In genomic region chr6:129709909-129710721, GRCh38 we compare ENCODE assay signal across 8 cellular contexts. TPM values are rescaled to one million over a fixed set of nuclear protein-coding genes. Genes with fewer than 3 reads are reported as not detected.
DNase-seq lines count a peak whose midpoint lies in the region; ATAC-seq and TF ChIP-seq lines count a peak whose summit lies in the region.

A gene with protein sequence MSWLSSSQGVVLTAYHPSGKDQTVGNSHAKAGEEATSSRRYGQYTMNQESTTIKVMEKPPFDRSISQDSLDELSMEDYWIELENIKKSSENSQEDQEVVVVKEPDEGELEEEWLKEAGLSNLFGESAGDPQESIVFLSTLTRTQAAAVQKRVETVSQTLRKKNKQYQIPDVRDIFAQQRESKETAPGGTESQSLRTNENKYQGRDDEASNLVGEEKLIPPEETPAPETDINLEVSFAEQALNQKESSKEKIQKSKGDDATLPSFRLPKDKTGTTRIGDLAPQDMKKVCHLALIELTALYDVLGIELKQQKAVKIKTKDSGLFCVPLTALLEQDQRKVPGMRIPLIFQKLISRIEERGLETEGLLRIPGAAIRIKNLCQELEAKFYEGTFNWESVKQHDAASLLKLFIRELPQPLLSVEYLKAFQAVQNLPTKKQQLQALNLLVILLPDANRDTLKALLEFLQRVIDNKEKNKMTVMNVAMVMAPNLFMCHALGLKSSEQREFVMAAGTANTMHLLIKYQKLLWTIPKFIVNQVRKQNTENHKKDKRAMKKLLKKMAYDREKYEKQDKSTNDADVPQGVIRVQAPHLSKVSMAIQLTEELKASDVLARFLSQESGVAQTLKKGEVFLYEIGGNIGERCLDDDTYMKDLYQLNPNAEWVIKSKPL (minus strand): TSS chr6:129710177. CDS start chr6:129710136, 41 bp downstream.

- peak within 1 kb of the TSS; percentile 81 to 97 for H3K4me3 ChIP-seq in CD4-positive, alpha-beta memory T cell (ENCODE audit: low read length in 2 of 2)
- H3K4me3 ChIP-seq in Panc1 (ENCODE audit: low read depth in 2 of 2, low read length in 2 of 2) (peak within 1 kb of the TSS; percentile 63 to 72), fibroblast of lung (replicated peaks in 1 of 4; ENCODE audit: control extremely low read depth in 1 of 4, insufficient read depth in 1 of 4, low read depth in 3 of 4, low read length in 4 of 4) (peak within 1 kb of the TSS; percentile 54 to 93 (median 88))

- H3K4me3 Mint-ChIP-seq in CD4-positive, alpha-beta memory T cell, result peak within 1 kb of the TSS; percentile 95 to 99 (median 98)
- peak within 1 kb of the TSS; percentile 96 for H3K4me3 Mint-ChIP-seq in activated T-helper 1 cell treated with anti-CD3 and anti-CD28 coated beads, Interleukin-12 subunit alpha, Interleukin-12 subunit beta, Interleukin-2, Interleukin-4 antibody, amounts not matched to agents 30 ng/mL and 10 ng/mL and 1 ng/mL, durations not matched to agents 14 hours and 24 hours and 36 hours
- peak within 1 kb of the TSS; percentile 83 to 98 (median 94) for H3K4me3 Mint-ChIP-seq in naive thymus-derived CD8-positive, alpha-beta T cell

- BruUV-seq in Panc1 (replicated peaks; lab: Mats Ljungman, UMichigan), result no TSS peak

- H3K27ac ChIP-seq in CD4-positive, alpha-beta memory T cell (ENCODE audit: low read depth, low read length), result peak within 1 kb of the TSS; percentile 65
- H3K27ac ChIP-seq in Panc1 (ENCODE audit: low read length) (peak within 1 kb of the TSS; percentile 82), fibroblast of lung (ENCODE audit: insufficient read depth, low read length) (peak within 1 kb of the TSS; percentile 75)

- TF ChIP-seq CTCF in Panc1 (IDR thresholded peaks at IDR 0.05) (no peak), fibroblast of lung (conservative IDR thresholded peaks at IDR 0.05 in 1 of 2, IDR thresholded peaks at IDR 0.05 in 1 of 2; ENCODE audit: low read depth in 1 of 2, low read length in 2 of 2) (no peak)

- no peaks in the 10 kb centered on the region for H3K9me3 ChIP-seq in CD4-positive, alpha-beta memory T cell (ENCODE audit: control insufficient read depth in 1 of 2, low read length in 2 of 2)
- H3K9me3 ChIP-seq in Panc1 (ENCODE audit: control insufficient read depth, insufficient read depth, low read depth, low read length) (no peaks in the 10 kb centered on the region), fibroblast of lung (ENCODE audit: control insufficient read depth, insufficient read depth, low read depth, low read length) (no peaks in the 10 kb centered on the region)

- peak within 1 kb of the TSS; percentile 94 for H3K4me2 ChIP-seq in fibroblast of lung (ENCODE audit: extremely low read depth, insufficient read depth, low read length)

- H3K9me3 Mint-ChIP-seq in CD4-positive, alpha-beta memory T cell, result no peaks in the 10 kb centered on the region
- no peaks in the 10 kb centered on the region for H3K9me3 Mint-ChIP-seq in activated T-helper 1 cell treated with anti-CD3 and anti-CD28 coated beads, Interleukin-12 subunit alpha, Interleukin-12 subunit beta, Interleukin-2, Interleukin-4 antibody, amounts not matched to agents 30 ng/mL and 10 ng/mL and 1 ng/mL, durations not matched to agents 14 hours and 24 hours and 36 hours
- H3K9me3 Mint-ChIP-seq in naive thymus-derived CD8-positive, alpha-beta T cell, result no peaks in the 10 kb centered on the region

- H3K4me1 ChIP-seq in CD4-positive, alpha-beta memory T cell (ENCODE audit: insufficient read depth, low read length), result peaks cover 38% of the 10 kb centered on the region
- H3K4me1 ChIP-seq in Panc1 (ENCODE audit: control insufficient read depth, insufficient read depth, low read length) (peaks cover 3% of the 10 kb centered on the region; the same call in 1 of the 2 replicates), fibroblast of lung (ENCODE audit: control insufficient read depth, extremely low read depth, insufficient read depth, low read length) (peaks cover 8% of the 10 kb centered on the region)

- in situ Hi-C loops in Panc1 (cut with HindIII; ENCODE audit: low pct_unique_long_range_greater_than_20kb, low sequenced_read_pairs), result no loop called here

- H3K4me1 Mint-ChIP-seq in CD4-positive, alpha-beta memory T cell, result peaks cover 27 to 43% (median 36%) of the 10 kb centered on the region in 4 donors
- peaks cover 53% of the 10 kb centered on the region for H3K4me1 Mint-ChIP-seq in activated T-helper 1 cell treated with anti-CD3 and anti-CD28 coated beads, Interleukin-12 subunit alpha, Interleukin-12 subunit beta, Interleukin-2, Interleukin-4 antibody, amounts not matched to agents 30 ng/mL and 10 ng/mL and 1 ng/mL, durations not matched to agents 14 hours and 24 hours and 36 hours (ENCODE audit: low read depth)
- peaks cover 18 to 38% (median 28%) of the 10 kb centered on the region in 4 donors for H3K4me1 Mint-ChIP-seq in naive thymus-derived CD8-positive, alpha-beta T cell

- H3K27me3 Mint-ChIP-seq in CD4-positive, alpha-beta memory T cell, result peaks cover 0 to 2% of the 10 kb centered on the region in 2 donors
- no peaks in the 10 kb centered on the region for H3K27me3 Mint-ChIP-seq in activated T-helper 1 cell treated with anti-CD3 and anti-CD28 coated beads, Interleukin-12 subunit alpha, Interleukin-12 subunit beta, Interleukin-2, Interleukin-4 antibody, amounts not matched to agents 30 ng/mL and 10 ng/mL and 1 ng/mL, durations not matched to agents 14 hours and 24 hours and 36 hours (ENCODE audit: insufficient read depth)
- H3K27me3 Mint-ChIP-seq in naive thymus-derived CD8-positive, alpha-beta T cell, result peaks cover 0 to 12% (median 2%) of the 10 kb centered on the region in 5 donors

- peaks cover 5% of the 10 kb centered on the region in 2 donors for H3K36me3 Mint-ChIP-seq in CD4-positive, alpha-beta memory T cell
- H3K36me3 Mint-ChIP-seq in activated T-helper 1 cell treated with anti-CD3 and anti-CD28 coated beads, Interleukin-12 subunit alpha, Interleukin-12 subunit beta, Interleukin-2, Interleukin-4 antibody, amounts not matched to agents 30 ng/mL and 10 ng/mL and 1 ng/mL, durations not matched to agents 14 hours and 24 hours and 36 hours (ENCODE audit: low read depth), result peaks cover 10% of the 10 kb centered on the region
- no peaks in the 10 kb centered on the region for H3K36me3 Mint-ChIP-seq in naive thymus-derived CD8-positive, alpha-beta T cell

- peaks cover 48% of the 10 kb centered on the region for H3K79me2 ChIP-seq in fibroblast of lung (ENCODE audit: control insufficient read depth, insufficient read depth, low read length)

- peak within 1 kb of the TSS; percentile 54 for H2AFZ ChIP-seq in fibroblast of lung (ENCODE audit: low read length)

- no peaks in the 10 kb centered on the region for H4K20me1 ChIP-seq in fibroblast of lung (ENCODE audit: control insufficient read depth, extremely low read depth, insufficient read depth, low read length)

- CTCF ChIA-PET in CD4-positive, alpha-beta memory T cell (lab: Charles Lee; ENCODE audit: partially characterized antibody), result interaction anchor here (0.6 to 4.7 kb wide), 13 partner anchors 10 to 311 kb away, joined by 3 to 31 read pairs (median 4); no protein-coding TSS in a partner anchor
- CTCF ChIA-PET in Panc1 (lab: Charles Lee), result no interaction called here

- peak; percentile 58 to 76 (median 68) for DNase-seq in CD4-positive, alpha-beta memory T cell
- DNase-seq in Panc1 (ENCODE audit: low read depth, low spot score), result peak; percentile 72
- DNase-seq in activated T-helper 1 cell treated with anti-CD3 and anti-CD28 coated beads, Interleukin-12 subunit alpha, Interleukin-12 subunit beta, Interleukin-2, Interleukin-4 antibody, amounts not matched to agents 30 ng/mL and 10 ng/mL and 1 ng/mL, durations not matched to agents 14 hours and 24 hours and 36 hours (ENCODE audit: low spot score), result peak; percentile 69
- peak; percentile 91 to 93 for DNase-seq in fibroblast of lung (ENCODE audit: low read depth in 2 of 2)
- DNase-seq in naive thymus-derived CD8-positive, alpha-beta T cell, result peak; percentile 34 to 79 (median 52)
- peak; percentile 23 to 57 (median 43) for DNase-seq in stimulated activated naive CD4-positive, alpha-beta T cell (lab: John Stamatoyannopoulos, UW)

- POLR2A ChIA-PET in CD4-positive, alpha-beta memory T cell (lab: Charles Lee; ENCODE audit: partially characterized antibody), result interaction anchor here (0.7 to 2.6 kb wide), 12 partner anchors 8 to 126 kb away, joined by 3 to 18 read pairs (median 7); no protein-coding TSS in a partner anchor
- POLR2A ChIA-PET in Panc1 (lab: Charles Lee), result interaction anchor here (0.9 kb wide), 1 partner anchor 32 kb away, joined by 5 read pairs; no protein-coding TSS in a partner anchor
- POLR2A ChIA-PET in naive thymus-derived CD8-positive, alpha-beta T cell (lab: Charles Lee), result interaction anchor here (1.0 to 1.9 kb wide), 4 partner anchors 10 to 1897 kb away, joined by 3 to 7 read pairs (median 4); no protein-coding TSS in a partner anchor

- no peaks in the 10 kb centered on the region for H3K36me3 ChIP-seq in CD4-positive, alpha-beta memory T cell (ENCODE audit: insufficient read depth, low read length)
- no peaks in the 10 kb centered on the region; the same call in 1 of the 2 replicates for H3K36me3 ChIP-seq in Panc1 (ENCODE audit: control insufficient read depth, insufficient read depth, low read length)
- H3K36me3 ChIP-seq in fibroblast of lung (ENCODE audit: control insufficient read depth, insufficient read depth, low read length), result no peaks in the 10 kb centered on the region

- no peaks in the 10 kb centered on the region for H3K27me3 ChIP-seq in CD4-positive, alpha-beta memory T cell (ENCODE audit: insufficient read depth, low read length)
- H3K27me3 ChIP-seq in Panc1 (ENCODE audit: control insufficient read depth, insufficient read depth, low read length) (no peaks in the 10 kb centered on the region), fibroblast of lung (ENCODE audit: control insufficient read depth, insufficient read depth, low read length) (no peaks in the 10 kb centered on the region)

- H3K27ac Mint-ChIP-seq in CD4-positive, alpha-beta memory T cell, result peak within 1 kb of the TSS; percentile 57 to 96 (median 94)
- H3K27ac Mint-ChIP-seq in activated T-helper 1 cell treated with anti-CD3 and anti-CD28 coated beads, Interleukin-12 subunit alpha, Interleukin-12 subunit beta, Interleukin-2, Interleukin-4 antibody, amounts not matched to agents 30 ng/mL and 10 ng/mL and 1 ng/mL, durations not matched to agents 14 hours and 24 hours and 36 hours, result peak within 1 kb of the TSS; percentile 79
- H3K27ac Mint-ChIP-seq in naive thymus-derived CD8-positive, alpha-beta T cell, result peak within 1 kb of the TSS in 9 of 10 donors; percentile 67 to 92 (median 89)

- intact Hi-C loops in CD4-positive, alpha-beta memory T cell (cut with micrococcal nuclease), result loop anchor here (2.0 to 5.0 kb wide), 2 partner anchors 23 to 38 kb away; no protein-coding TSS in a partner anchor
- intact Hi-C loops in Panc1 (cut with micrococcal nuclease; ENCODE audit: unreplicated experiment), result no loop called here
- intact Hi-C loops in activated T-helper 1 cell treated with anti-CD3 and anti-CD28 coated beads, Interleukin-12 subunit alpha, Interleukin-12 subunit beta, Interleukin-2, Interleukin-4 antibody, amounts not matched to agents 30 ng/mL and 10 ng/mL and 1 ng/mL, durations not matched to agents 14 hours and 24 hours and 36 hours (cut with micrococcal nuclease), result loop anchor here (1.0 kb wide), 3 partner anchors 14 to 38 kb away; no protein-coding TSS in a partner anchor

- ATAC-seq in GM19395 (IDR thresholded peaks at IDR 0.05; ENCODE audit: unreplicated experiment) (peak; percentile 97), HG03558 (IDR thresholded peaks at IDR 0.05; ENCODE audit: extremely low read depth, unreplicated experiment) (peak; percentile 93), Panc1 (peak; percentile 99)
- peak; percentile 89 to 97 for ATAC-seq in naive thymus-derived CD8-positive, alpha-beta T cell

- peak within 1 kb of the TSS; percentile 52 for H3K9ac ChIP-seq in fibroblast of lung (ENCODE audit: insufficient read depth, low read length)

RNA-seq across cellular contexts. Expression of the gene that starts here (rescaled TPM):
- total RNA-seq in CD4-positive, alpha-beta memory T cell, result 1 to 10 TPM; 4.3 to 4.6 TPM
- polyA plus RNA-seq in CD4-positive, alpha-beta memory T cell, result 1 to 10 TPM; 2.3 to 3.6 TPM
- total RNA-seq in Panc1 (2021; ENCODE audit: unreplicated experiment), result 11.6 TPM
- 1.6 TPM for polyA plus RNA-seq in Panc1 (2012; ENCODE audit: insufficient read length)
- 3.8 and 5.0 TPM in 2 replicates for total RNA-seq in activated T-helper 1 cell treated with anti-CD3 and anti-CD28 coated beads, Interleukin-12 subunit alpha, Interleukin-12 subunit beta, Interleukin-2, Interleukin-4 antibody, amounts not matched to agents 30 ng/mL and 10 ng/mL and 1 ng/mL, durations not matched to agents 14 hours and 24 hours and 36 hours
- total RNA-seq in fibroblast of lung, result 22.9 and 38.3 TPM in 2 replicates
- 18.6 and 46.7 TPM in 2 replicates for polyA plus RNA-seq in fibroblast of lung
- 14.3 and 45.8 TPM in 2 replicates for polyA plus RNA-seq in fibroblast of lung (2012)
- polyA minus RNA-seq in fibroblast of lung (ENCODE audit: low replicate concordance), result 4.2 and 19.6 TPM in 2 replicates
- 1 to 10 TPM; 1.4 to 2.3 TPM for total RNA-seq in naive thymus-derived CD8-positive, alpha-beta T cell
- polyA plus RNA-seq in naive thymus-derived CD8-positive, alpha-beta T cell, result 1 to 10 TPM in 1 of 3 donors, under 1 TPM in 2; 0.64 to 2.4 (median 0.73) TPM

Comparison
In these comparisons a context has a peak if more than half of its experiments do, and no peak if none do; other contexts are left out.
1. Peak in every context shown above with its lines: DNase-seq, ATAC-seq, H3K4me3 ChIP-seq and H3K27ac ChIP-seq.